In genomic region chr2:219689676-219690628, GRCh38 we compare ENCODE assay signal across 8 cellular contexts.
DNase-seq lines count a peak whose midpoint lies in the region; ATAC-seq and TF ChIP-seq lines count a peak whose summit lies in the region.

No MANE protein-coding gene starts in this region.

- H3K36me3 ChIP-seq in neutrophil: no peaks in the 10 kb centered on the region

- peak; percentile 10 for DNase-seq in activated CD4-positive, CD25-positive, alpha-beta regulatory T cell treated with anti-CD3 and anti-CD28 coated beads, Interleukin-2, amount 50 U/mL, for 16 hours (ENCODE audit: low read depth, low spot score)
- DNase-seq in activated CD4-positive, CD25-positive, alpha-beta regulatory T cell treated with anti-CD3 and anti-CD28 coated beads, Interleukin-2, amount 50 U/mL, for 72 hours: no peak
- DNase-seq in HFF-Myc (ENCODE audit: extremely low read depth, low read depth) (no peak), NCI-H2196 (lab: John Stamatoyannopoulos, UW; ENCODE audit: unreplicated experiment) (peak; percentile 58), fibroblast of peridontal ligament (ENCODE audit: extremely low read depth) (peak; percentile 80)
- peak; percentile 37 to 54 for DNase-seq in activated CD4-positive, alpha-beta T cell treated with anti-CD3 and anti-CD28 coated beads, Interleukin-2, amount 50 U/mL, for 48 hours

- H3K9me3 ChIP-seq in neutrophil: no peaks in the 10 kb centered on the region

- peak overlapping the region; percentile 38 for H3K4me3 ChIP-seq in HFF-Myc (replicated peaks; ENCODE audit: low read depth, low read length)
- no peak overlapping the region for H3K4me3 ChIP-seq in neutrophil (ENCODE audit: low read depth in 1 of 2, low read length in 1 of 2)

- peak; percentile 42 for TF ChIP-seq CTCF in HFF-Myc (IDR thresholded peaks at IDR 0.05; ENCODE audit: low read depth, low read length, missing control alignments)
- peak; percentile 38 for TF ChIP-seq CTCF in neutrophil (IDR thresholded peaks at IDR 0.05)

- peaks cover 86% of the 10 kb centered on the region for H3K27me3 ChIP-seq in neutrophil

- H3K4me1 ChIP-seq in neutrophil (ENCODE audit: control insufficient read depth in 1 of 2, insufficient read depth in 1 of 2, low read depth in 1 of 2, low read length in 1 of 2): no peaks in the 10 kb centered on the region

- no peak for ATAC-seq in HG03469 (IDR thresholded peaks at IDR 0.05; ENCODE audit: unreplicated experiment)

- no peak overlapping the region for H3K27ac ChIP-seq in neutrophil

Comparison
In these comparisons a context has a peak if more than half of its experiments do, and no peak if none do; other contexts are left out.
1. DNase-seq: peak in activated CD4-positive, CD25-positive, alpha-beta regulatory T cell treated with anti-CD3 and anti-CD28 coated beads, Interleukin-2, amount 50 U/mL, for 16 hours (single experiment), NCI-H2196 (single experiment), activated CD4-positive, alpha-beta T cell treated with anti-CD3 and anti-CD28 coated beads, Interleukin-2, amount 50 U/mL, for 48 hours (2 of 2) and fibroblast of peridontal ligament (single experiment); none in activated CD4-positive, CD25-positive, alpha-beta regulatory T cell treated with anti-CD3 and anti-CD28 coated beads, Interleukin-2, amount 50 U/mL, for 72 hours (single experiment) and HFF-Myc (single experiment).